Comparison of ENCODE assay signal across 8 cellular contexts in the genomic region with DNA sequence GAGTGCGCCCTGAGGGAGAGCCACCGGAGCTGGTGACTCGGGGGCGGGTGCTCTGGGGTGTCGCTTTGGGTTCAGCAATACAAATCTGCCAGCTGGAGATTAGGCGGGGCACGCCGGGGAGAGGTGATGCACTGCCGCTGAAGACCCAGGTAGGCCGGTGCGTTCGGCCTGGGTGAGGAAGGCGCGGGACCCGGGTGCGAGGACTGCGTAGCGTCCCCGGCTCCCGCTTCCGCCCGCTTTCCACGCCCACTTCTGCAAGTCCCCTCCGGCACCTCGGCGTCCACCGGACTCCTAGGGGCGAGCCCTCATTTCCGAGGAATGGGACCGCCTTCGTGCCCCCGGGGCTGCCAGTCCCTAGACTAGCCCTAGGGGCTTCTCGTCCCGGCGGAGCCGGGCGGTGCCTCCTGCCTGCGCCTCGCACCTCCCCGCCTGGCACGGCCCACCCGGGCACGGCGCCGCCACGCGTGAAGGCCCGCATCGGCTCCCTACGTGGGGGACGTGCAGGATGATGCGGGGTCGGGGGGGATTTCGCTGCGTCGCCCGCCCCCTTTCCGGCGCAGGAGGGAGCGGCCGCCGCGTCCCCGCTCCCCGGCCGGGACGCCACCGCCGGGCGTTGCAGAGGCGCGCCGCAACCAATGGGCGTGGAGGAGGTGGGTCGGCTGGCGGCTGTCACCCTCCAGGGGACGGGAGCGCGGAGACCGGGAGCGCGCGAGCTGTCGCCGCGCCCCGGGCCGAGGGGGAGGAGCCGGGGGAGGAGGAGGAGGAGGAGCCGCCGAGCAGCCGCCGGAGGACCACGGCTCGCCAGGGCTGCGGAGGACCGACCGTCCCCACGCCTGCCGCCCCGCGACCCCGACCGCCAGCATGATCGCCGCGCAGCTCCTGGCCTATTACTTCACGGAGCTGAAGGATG. TPM values are rescaled to one million over a fixed set of nuclear protein-coding genes. Genes with fewer than 3 reads are reported as not detected.
A peak's percentile ranks its signal among the peaks of the same experiment; 100 is the strongest.
DNase-seq lines count a peak whose midpoint lies in the region; ATAC-seq and TF ChIP-seq lines count a peak whose summit lies in the region.

No MANE protein-coding gene starts in this region.

- peaks cover 14% of the 10 kb centered on the region for H3K4me1 ChIP-seq in KMS-11 (ENCODE audit: low read depth, poor library complexity, severe bottlenecking)
- peaks cover 7% of the 10 kb centered on the region in 2 donors for H3K4me1 ChIP-seq in neuronal stem cell (ENCODE audit: control insufficient read depth in 2 of 2, insufficient read depth in 1 of 2, low read depth in 1 of 2, low read length in 2 of 2)

- H2AFZ ChIP-seq in KMS-11 (ENCODE audit: low read depth) (peak overlapping the region; percentile 96), neuronal stem cell (ENCODE audit: low read length) (peak overlapping the region; percentile 99)

- DNase-seq in EH (ENCODE audit: low read depth) (peak; percentile 90), SHP77 (lab: John Stamatoyannopoulos, UW) (peak; percentile 39 to 51), activated gamma-delta T cell treated with Interleukin-2 at 50 U/mL for 16 hours (peak; percentile 87), foreskin melanocyte (peak; percentile 73), neuronal stem cell (ENCODE audit: low spot score) (peak; percentile 86), substantia nigra (lab: John Stamatoyannopoulos, UW) (peak in 48 of 49 donors; percentile 24 to 93 (median 70))

- H3K79me2 ChIP-seq in KMS-11 (ENCODE audit: insufficient read depth, low read depth) = no peaks in the 10 kb centered on the region

- H3K9ac ChIP-seq in KMS-11 = peak overlapping the region; percentile 44; the same call in 1 of the 2 replicates
- peak overlapping the region; percentile 98 for H3K9ac ChIP-seq in neuronal stem cell (ENCODE audit: low read depth, low read length, poor library complexity)

- 0 out of 2 replicates have a peak overlapping the region, but pooled peaks have one; percentile 12 for H3K27ac ChIP-seq in KMS-11
- peak overlapping the region; percentile 57 for H3K27ac ChIP-seq in neuronal stem cell (replicated peaks; ENCODE audit: low read length)
- peak overlapping the region; percentile 71 for H3K27ac ChIP-seq in substantia nigra (ENCODE audit: low read depth, low read length, poor library complexity, severe bottlenecking)

- peak overlapping the region; percentile 26 for H2BK12ac ChIP-seq in neuronal stem cell (ENCODE audit: low read length)

- H4K91ac ChIP-seq in neuronal stem cell (ENCODE audit: low read depth, low read length, poor library complexity) = no peak overlapping the region

- H3K27me3 ChIP-seq in KMS-11 (ENCODE audit: insufficient read depth, low read depth) = no peaks in the 10 kb centered on the region
- H3K27me3 ChIP-seq in neuronal stem cell (ENCODE audit: control insufficient read depth in 3 of 3, insufficient read depth in 3 of 3, low read depth in 1 of 3, low read length in 3 of 3) = peaks cover 0 to 29% (median 3%) of the 10 kb centered on the region in 3 experiments

- H2BK120ac ChIP-seq in neuronal stem cell (ENCODE audit: low read depth, low read length) = no peak overlapping the region

- peak overlapping the region; percentile 73 for H2BK15ac ChIP-seq in neuronal stem cell (ENCODE audit: low read length)

- peak overlapping the region; percentile 98 for H4K8ac ChIP-seq in neuronal stem cell (ENCODE audit: low read depth, low read length)

- peak overlapping the region; percentile 83 for H3K23ac ChIP-seq in neuronal stem cell (ENCODE audit: low read depth, low read length, poor library complexity)

- no peak overlapping the region for H3K4ac ChIP-seq in neuronal stem cell (ENCODE audit: low read length)

- H2BK5ac ChIP-seq in neuronal stem cell (ENCODE audit: low read length) = no peak overlapping the region

- H3K4me3 ChIP-seq in KMS-11 (IDR thresholded peaks at IDR 0.05; ENCODE audit: insufficient read depth, low read depth, low read length) (no peak overlapping the region), neuronal stem cell (ENCODE audit: low read length in 2 of 2) (peak overlapping the region; percentile 65 to 98)

- H3K14ac ChIP-seq in neuronal stem cell (ENCODE audit: low read length) = peak overlapping the region; percentile 61

- H3K36me3 ChIP-seq in KMS-11 (ENCODE audit: insufficient read depth) = no peaks in the 10 kb centered on the region
- H3K36me3 ChIP-seq in neuronal stem cell (replicated peaks in 1 of 2; ENCODE audit: control insufficient read depth in 2 of 2, insufficient read depth in 2 of 2, low read length in 2 of 2) = no peaks in the 10 kb centered on the region

- no peak overlapping the region for H2AK5ac ChIP-seq in neuronal stem cell (ENCODE audit: low read depth, low read length)

- H4K20me1 ChIP-seq in KMS-11 (ENCODE audit: insufficient read depth) = no peaks in the 10 kb centered on the region

- peak; percentile 80 for ATAC-seq in GM21723 (IDR thresholded peaks at IDR 0.05; ENCODE audit: unreplicated experiment)

- H3K4me2 ChIP-seq in KMS-11 = peak overlapping the region; percentile 82
- peak overlapping the region; percentile 95 for H3K4me2 ChIP-seq in neuronal stem cell (ENCODE audit: insufficient read depth, low read length, poor library complexity, severe bottlenecking)

- peaks cover 4% of the 10 kb centered on the region for H3K79me1 ChIP-seq in neuronal stem cell (ENCODE audit: low read depth, low read length)

- H3K18ac ChIP-seq in neuronal stem cell (ENCODE audit: low read length) = peak overlapping the region; percentile 92

- H3K9me3 ChIP-seq in neuronal stem cell (replicated peaks in 1 of 2; ENCODE audit: control insufficient read depth in 2 of 2, insufficient read depth in 1 of 2, low read depth in 1 of 2, low read length in 2 of 2) = no peaks in the 10 kb centered on the region

- WGBS in neuronal stem cell (ENCODE audit: extremely low coverage in 2 of 2, insufficient read length in 2 of 2, insufficient replicate concordance in 1 of 2), 2 donors = no CpG with 5 or more reads among the region's 108 CpGs

- TF ChIP-seq CTCF in KMS-11 (conservative IDR thresholded peaks at IDR 0.05; ENCODE audit: low read depth, low read length) = no peak

RNA-seq across cellular contexts. Expression of a gene that starts 40.0 kb away (rescaled TPM):
- 26.2 TPM for polyA plus RNA-seq in neuronal stem cell (2013, experiment 1 of 2)
- polyA plus RNA-seq in neuronal stem cell (2013, experiment 2 of 2) = 26.0 TPM

Comparison
In these comparisons a context has a peak if more than half of its experiments do, and no peak if none do; other contexts are left out.
1. H3K27ac ChIP-seq: peak in every context shown above with its lines; median percentile 71 in substantia nigra; 57 in neuronal stem cell; 12 in KMS-11.